ENCODE assay signal across 1 cellular context in genomic region chr5:3103241-3103855, GRCh38.
TF ChIP-seq lines count a peak whose summit lies in the region.

No MANE protein-coding gene starts in this region.

TF ChIP-seq in GM23338, 12 proteins besides CTCF, POLR2A, EP300 and RAD21 (continued from another document):
- TF ChIP-seq REST (IDR thresholded peaks at IDR 0.05; ENCODE audit: unreplicated experiment) (no peak), EZH2phosphoT487 (IDR thresholded peaks at IDR 0.05; ENCODE audit: unreplicated experiment) (no peak), EZH2 (IDR thresholded peaks at IDR 0.05; ENCODE audit: low read depth, unreplicated experiment) (no peak), ETS1 (IDR thresholded peaks at IDR 0.05) (no peak)
